In the genomic region with DNA sequence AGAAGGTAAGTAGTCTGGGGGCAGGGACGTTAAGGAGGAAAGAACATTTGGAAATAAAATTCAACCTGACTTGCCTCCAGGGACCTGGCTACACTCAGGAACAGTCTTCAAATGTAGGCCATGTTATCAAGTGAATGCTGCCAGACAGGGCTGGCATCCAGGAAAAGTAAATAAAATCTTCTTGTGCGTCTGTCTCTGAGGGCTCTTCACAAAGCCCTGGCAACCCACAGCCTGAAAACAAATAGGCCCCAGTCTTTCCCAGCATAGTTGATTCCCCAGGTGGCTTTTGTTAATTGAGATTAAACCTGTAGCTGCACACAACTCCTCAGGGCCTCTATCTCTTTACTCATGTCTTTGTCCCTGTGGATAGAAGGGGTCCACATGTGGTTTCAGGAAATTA, we compare ENCODE assay signal across 23 cellular contexts. TPM values are rescaled to one million over a fixed set of nuclear protein-coding genes. Genes with fewer than 3 reads are reported as not detected.
A peak's percentile ranks its signal among the peaks of the same experiment; 100 is the strongest.
DNase-seq lines count a peak whose midpoint lies in the region; ATAC-seq and TF ChIP-seq lines count a peak whose summit lies in the region.
"Had no signal": no experiment of that assay in that cellular context is flagged by ENCODE, and none has a peak within 500 bp of the region (broad histone marks: within the 10 kb centered on the region; RNA-seq: fewer than 3 reads in every experiment).

No MANE protein-coding gene starts in this region.

- no peak overlapping the region for H3K4me3 ChIP-seq in left ventricle myocardium inferior
- H3K4me3 ChIP-seq: HAP-1, MG63, SJCRH30 had no signal

- H3K27ac ChIP-seq in left ventricle myocardium inferior (replicated peaks), result peak overlapping the region; percentile 67
- H3K27ac ChIP-seq: SJCRH30 had no signal

- intact Hi-C loops in left ventricle myocardium inferior (cut with micrococcal nuclease), result no loop called here

- TF ChIP-seq CTCF in left ventricle myocardium inferior (IDR thresholded peaks at IDR 0.05; ENCODE audit: borderline replicate concordance), result no peak

- H3K27me3 ChIP-seq in left ventricle myocardium inferior (ENCODE audit: low read depth), result no peaks in the 10 kb centered on the region
- H3K27me3 ChIP-seq: MG63, SJCRH30 had no signal

- H3K36me3 ChIP-seq in left ventricle myocardium inferior, result no peaks in the 10 kb centered on the region
- H3K36me3 ChIP-seq: HAP-1, MG63, SJCRH30 had no signal

- H3K9me3 ChIP-seq in left ventricle myocardium inferior (replicated peaks), result peaks cover 8% of the 10 kb centered on the region
- H3K9me3 ChIP-seq: HAP-1, MG63, SJCRH30 had no signal

- DNase-seq in NCI-H82 (lab: John Stamatoyannopoulos, UW), result peak; percentile 62
- DNase-seq in NCI-H82 treated with DMSO at 0.1 percent for 48 hours (lab: John Stamatoyannopoulos, UW; ENCODE audit: unreplicated experiment), result no peak
- DNase-seq in NCI-H510A (lab: John Stamatoyannopoulos, UW), result peak; percentile 48
- peak; percentile 22 for DNase-seq in left ventricle myocardium inferior
- DNase-seq in DMS 273 (lab: John Stamatoyannopoulos, UW; ENCODE audit: unreplicated experiment), result no peak
- no peak for DNase-seq in COLO829 (ENCODE audit: low spot score)
- DNase-seq in GM19240 (ENCODE audit: insufficient read length, low spot score), result no peak
- DNase-seq: activated CD4-positive, CD25-positive, alpha-beta regulatory T cell; activated CD8-positive, alpha-beta T cell treated with anti-CD3 and anti-CD28 coated beads, Interleukin-2, amount 10 ng/mL, durations not matched to agents 7 days and 5 days; activated T-cell treated with anti-CD3 and anti-CD28 coated beads, Interleukin-2, amount 50 U/mL, for 72 hours; C1 segment of cervical spinal cord; DMS79 treated with DMSO at 0.1 percent for 48 hours; head of caudate nucleus; IMR-90; kidney; MG63; nephron progenitor cell; OCI-M1; SJCRH30 had no signal

- peaks cover 7% of the 10 kb centered on the region for H3K4me1 ChIP-seq in left ventricle myocardium inferior
- H3K4me1 ChIP-seq: SJCRH30 had no signal

- no peak for ATAC-seq in GM18517 (IDR thresholded peaks at IDR 0.05; ENCODE audit: unreplicated experiment)
- ATAC-seq: activated CD8-positive, alpha-beta T cell treated with anti-CD3 and anti-CD28 coated beads, Interleukin-2, amount 10 ng/mL, durations not matched to agents 7 days and 5 days; activated T-cell treated with anti-CD3 and anti-CD28 coated beads, Interleukin-2, amount 50 U/mL, for 72 hours had no signal

RNA-seq across cellular contexts. Expression of a gene that starts 55.4 kb away (rescaled TPM):
- 0.80 TPM for total RNA-seq in left ventricle myocardium inferior
- total RNA-seq: A673; activated CD8-positive, alpha-beta T cell treated with anti-CD3 and anti-CD28 coated beads, Interleukin-2, amount 10 ng/mL, durations not matched to agents 7 days and 5 days; activated T-cell treated with anti-CD3 and anti-CD28 coated beads, Interleukin-2, amount 50 U/mL, for 72 hours; T-helper 2 cell treated with Interferon-gamma antibody and Interleukin-4, amounts not matched to agents 100 ng/mL and 5 ng/mL, for 36 hours had no signal

Comparison
In these comparisons a context has a peak if more than half of its experiments do, and no peak if none do; other contexts are left out.
1. DNase-seq: peak in NCI-H82 (single experiment), NCI-H510A (single experiment) and left ventricle myocardium inferior (single experiment); none in NCI-H82 treated with DMSO at 0.1 percent for 48 hours (single experiment), DMS 273 (single experiment), COLO829 (single experiment) and GM19240 (single experiment).